ENCODE assay signal across 9 cellular contexts in genomic region chr2:241741016-241741415, GRCh38. TPM values are rescaled to one million over a fixed set of nuclear protein-coding genes. Genes with fewer than 3 reads are reported as not detected.
DNase-seq lines count a peak whose midpoint lies in the region; ATAC-seq and TF ChIP-seq lines count a peak whose summit lies in the region.
"Had no signal": no experiment of that assay in that cellular context is flagged by ENCODE, and none has a peak within 500 bp of the region (broad histone marks: within the 10 kb centered on the region; RNA-seq: fewer than 3 reads in every experiment).

No MANE protein-coding gene starts in this region.

- DNase-seq in Daoy (ENCODE audit: low read depth): peak; percentile 86
- peak; percentile 64 for DNase-seq in NCI-H2196 (lab: John Stamatoyannopoulos, UW; ENCODE audit: unreplicated experiment)
- peak; percentile 21 for DNase-seq in activated T-cell treated with anti-CD3 and anti-CD28 coated beads, Interleukin-2, amount 50 U/mL, for 4 hours
- peak in 1 of 3 donors; percentile 68 for DNase-seq in mucosa of descending colon
- no peak for DNase-seq in gastrocnemius medialis
- DNase-seq in NCI-H69 (lab: John Stamatoyannopoulos, UW): no peak
- no peak for DNase-seq in uterus
- no peak for DNase-seq in DMS53 treated with DMSO at 0.1 percent for 48 hours (lab: John Stamatoyannopoulos, UW; ENCODE audit: unreplicated experiment)

- intact Hi-C loops in mucosa of descending colon (cut with DNase I, micrococcal nuclease) (no loop called here), gastrocnemius medialis (cut with DNase I; ENCODE audit: low total_unique reads) (no loop called here), uterus (cut with DNase I; ENCODE audit: low total_unique reads) (no loop called here)

- no peak overlapping the region for H3K4me3 ChIP-seq in mucosa of descending colon
- H3K4me3 ChIP-seq in gastrocnemius medialis: no peak overlapping the region
- no peak overlapping the region for H3K4me3 ChIP-seq in uterus

- no peak overlapping the region for H3K27ac ChIP-seq in gastrocnemius medialis
- H3K27ac ChIP-seq in uterus: no peak overlapping the region

- H3K4me3 Mint-ChIP-seq in activated T-cell treated with anti-CD3 and anti-CD28 coated beads, Interleukin-2, amount 50 U/mL, for 4 hours: no peak overlapping the region
- H3K4me3 Mint-ChIP-seq: dendritic cell treated with granulocyte-macrophage colony-stimulating factor and Interleukin-4, amounts not matched to agents 40 ng/mL and 50 ng/mL, for 4 days had no signal

- in situ Hi-C loops in gastrocnemius medialis (cut with MboI; ENCODE audit: low sequenced_read_pairs in 4 of 4): no loop called here

- no peaks in the 10 kb centered on the region for H3K9me3 ChIP-seq in mucosa of descending colon
- no peaks in the 10 kb centered on the region for H3K9me3 ChIP-seq in gastrocnemius medialis
- H3K9me3 ChIP-seq in uterus: no peaks in the 10 kb centered on the region

- TF ChIP-seq CTCF in mucosa of descending colon (IDR thresholded peaks at IDR 0.05): no peak
- TF ChIP-seq CTCF in gastrocnemius medialis (IDR thresholded peaks at IDR 0.05 in 4 of 5, conservative IDR thresholded peaks at IDR 0.05 in 1 of 5): no peak
- TF ChIP-seq CTCF in uterus (IDR thresholded peaks at IDR 0.05): no peak

- H3K36me3 ChIP-seq in mucosa of descending colon (ENCODE audit: low read depth) (no peaks in the 10 kb centered on the region), gastrocnemius medialis (peaks cover 0 to 26% of the 10 kb centered on the region in 2 donors), uterus (no peaks in the 10 kb centered on the region)

- peaks cover 35% of the 10 kb centered on the region for H3K4me1 Mint-ChIP-seq in activated T-cell treated with anti-CD3 and anti-CD28 coated beads, Interleukin-2, amount 50 U/mL, for 4 hours (ENCODE audit: low read depth)

- H3K36me3 Mint-ChIP-seq in activated T-cell treated with anti-CD3 and anti-CD28 coated beads, Interleukin-2, amount 50 U/mL, for 4 hours (ENCODE audit: insufficient read depth): peaks cover 13% of the 10 kb centered on the region

- TF ChIP-seq POLR2A in gastrocnemius medialis (IDR thresholded peaks at IDR 0.05): no peak
- TF ChIP-seq POLR2A in uterus (IDR thresholded peaks at IDR 0.05): no peak

- no peaks in the 10 kb centered on the region for H3K27me3 Mint-ChIP-seq in activated T-cell treated with anti-CD3 and anti-CD28 coated beads, Interleukin-2, amount 50 U/mL, for 4 hours (ENCODE audit: low read depth)
- H3K27me3 Mint-ChIP-seq: dendritic cell treated with granulocyte-macrophage colony-stimulating factor and Interleukin-4, amounts not matched to agents 40 ng/mL and 50 ng/mL, for 4 days had no signal

- H3K27me3 ChIP-seq in gastrocnemius medialis (no peaks in the 10 kb centered on the region), uterus (no peaks in the 10 kb centered on the region)

- H3K4me1 ChIP-seq in mucosa of descending colon (ENCODE audit: low read depth): peaks cover 3% of the 10 kb centered on the region
- H3K4me1 ChIP-seq in gastrocnemius medialis: peaks cover under 1% of the 10 kb centered on the region in 2 donors
- no peaks in the 10 kb centered on the region for H3K4me1 ChIP-seq in uterus

- ATAC-seq in activated T-cell treated with anti-CD3 and anti-CD28 coated beads, Interleukin-2, amount 50 U/mL, for 4 hours: peak; percentile 63 to 69
- ATAC-seq in mucosa of descending colon: peak; percentile 38
- ATAC-seq in gastrocnemius medialis: no peak

- H3K9me3 Mint-ChIP-seq in activated T-cell treated with anti-CD3 and anti-CD28 coated beads, Interleukin-2, amount 50 U/mL, for 4 hours: no peaks in the 10 kb centered on the region
- H3K9me3 Mint-ChIP-seq: dendritic cell treated with granulocyte-macrophage colony-stimulating factor and Interleukin-4, amounts not matched to agents 40 ng/mL and 50 ng/mL, for 4 days had no signal

RNA-seq across cellular contexts. Expression of gene D2HGDH, which starts 6.6 kb away (rescaled TPM):
- 3.2 and 3.7 TPM in 2 replicates for total RNA-seq in Daoy (2014; rRNA removed; shearing (Covaris generic))
- total RNA-seq in activated T-cell treated with anti-CD3 and anti-CD28 coated beads, Interleukin-2, amount 50 U/mL, for 4 hours: 10 to 100 TPM; 13.9 to 22.5 (median 18.7) TPM
- 10 to 100 TPM; 52.2 to 88.6 (median 63.0) TPM for total RNA-seq in mucosa of descending colon
- total RNA-seq in gastrocnemius medialis: 10 to 100 TPM; 15.9 to 39.6 (median 20.3) TPM
- 10 to 100 TPM in 2 of 4 donors, 1 to 10 TPM in 2; 5.3 to 54.4 (median 13.7) TPM for total RNA-seq in uterus

RNA-seq across cellular contexts. Expression of gene GAL3ST2, which starts 35.6 kb away (rescaled TPM):
- total RNA-seq in Daoy (2014; rRNA removed; shearing (Covaris generic)): not detected in 2 replicates
- total RNA-seq in activated T-cell treated with anti-CD3 and anti-CD28 coated beads, Interleukin-2, amount 50 U/mL, for 4 hours: under 1 TPM in 2 of 3 donors, not detected in 1; 0.23 to 0.33 TPM
- 10 to 100 TPM; 15.1 to 46.5 (median 42.4) TPM for total RNA-seq in mucosa of descending colon
- total RNA-seq in gastrocnemius medialis: 1 to 10 TPM in 1 of 4 donors, not detected in 3; 1.6 TPM
- under 1 TPM in 2 of 4 donors, not detected in 2; 0.21 to 0.29 TPM for total RNA-seq in uterus

RNA-seq across cellular contexts. Expression of gene ING5, which starts 39.2 kb away (rescaled TPM):
- total RNA-seq in Daoy (2014; rRNA removed; shearing (Covaris generic)): 12.0 and 21.0 TPM in 2 replicates
- 10 to 100 TPM; 49.2 to 53.5 (median 51.8) TPM for total RNA-seq in activated T-cell treated with anti-CD3 and anti-CD28 coated beads, Interleukin-2, amount 50 U/mL, for 4 hours
- total RNA-seq in mucosa of descending colon (10 to 100 TPM; 24.6 to 52.3 (median 35.1) TPM), gastrocnemius medialis (10 to 100 TPM; 12.1 to 33.9 (median 27.5) TPM), uterus (10 to 100 TPM in 3 of 4 donors, 1 to 10 TPM in 1; 6.8 to 50.0 (median 27.9) TPM)

RNA-seq across cellular contexts. Expression of gene DTYMK, which starts 54.4 kb away (rescaled TPM):
- 105 and 141 TPM in 2 replicates for total RNA-seq in Daoy (2014; rRNA removed; shearing (Covaris generic))
- total RNA-seq in activated T-cell treated with anti-CD3 and anti-CD28 coated beads, Interleukin-2, amount 50 U/mL, for 4 hours: 100 to 1,000 TPM in 1 of 3 donors, 10 to 100 TPM in 2; 89.5 to 110 (median 94.9) TPM
- total RNA-seq in mucosa of descending colon (10 to 100 TPM; 17.9 to 31.0 (median 19.7) TPM), gastrocnemius medialis (1 to 10 TPM; 3.9 to 8.2 (median 5.9) TPM), uterus (10 to 100 TPM in 1 of 4 donors, 1 to 10 TPM in 2, under 1 TPM in 1; 0.59 to 17.8 (median 8.4) TPM)

Comparison
In these comparisons a context has a peak if more than half of its experiments do, and no peak if none do; other contexts are left out.
1. DNase-seq: peak in Daoy (single experiment), NCI-H2196 (single experiment) and activated T-cell treated with anti-CD3 and anti-CD28 coated beads, Interleukin-2, amount 50 U/mL, for 4 hours (single experiment); none in gastrocnemius medialis (0 of 2), NCI-H69 (single experiment), uterus (0 of 2) and DMS53 treated with DMSO at 0.1 percent for 48 hours (single experiment).
2. ATAC-seq: peak in activated T-cell treated with anti-CD3 and anti-CD28 coated beads, Interleukin-2, amount 50 U/mL, for 4 hours (2 of 2) and mucosa of descending colon (single experiment); none in gastrocnemius medialis (0 of 2).
3. RNA of gene GAL3ST2, which starts 35.6 kb away (total RNA-seq): 15.1 to 46.5 TPM in mucosa of descending colon; 0.23 to 0.33 TPM in activated T-cell treated with anti-CD3 and anti-CD28 coated beads, Interleukin-2, amount 50 U/mL, for 4 hours, 0.21 to 0.29 TPM in uterus, 1.6 TPM in gastrocnemius medialis and not detected in Daoy; every median in the first group is over 4 times any median in the second.